ENCODE assay signal across 33 cellular contexts in genomic region chr10:88715517-88715916, GRCh38. TPM values are rescaled to one million over a fixed set of nuclear protein-coding genes. Genes with fewer than 3 reads are reported as not detected.
"Had no signal": no experiment of that assay in that cellular context is flagged by ENCODE, and none has a peak within 500 bp of the region (broad histone marks: within the 10 kb centered on the region; RNA-seq: fewer than 3 reads in every experiment).

No MANE protein-coding gene starts in this region.

- H3K4me1 Mint-ChIP-seq: stimulated activated effector memory CD8-positive, alpha-beta T cell treated with anti-CD3 and anti-CD28 coated beads, Interleukin-12 subunit alpha, Interleukin-12 subunit beta, amount 100 ng/mL, for 72 hours; stimulated activated memory B cell treated with anti-CD40 and anti-IgM and Interleukin-4, amounts not matched to agents 10 μg/mL and 1 μg/mL and 100 μg/mL, for 72 hours; stimulated activated naive B cell treated with anti-CD40 and anti-IgM and Interleukin-4, amounts not matched to agents 10 μg/mL and 1 μg/mL and 100 μg/mL, for 72 hours had no signal

- DNase-seq: stimulated activated CD4-positive, alpha-beta T cell treated with anti-CD3 and anti-CD28 coated beads, Interleukin-2, amount 100 ng/mL, for 48 hours; stimulated activated CD4-positive, alpha-beta T cell treated with anti-CD3 and anti-CD28 coated beads, Interleukin-4, amount 100 ng/mL, for 1 hour; stimulated activated CD4-positive, alpha-beta T cell treated with anti-CD3 and anti-CD28 coated beads, Interleukin-4, amount 100 ng/mL, for 24 hours; stimulated activated CD4-positive, alpha-beta T cell treated with anti-CD3 and anti-CD28 coated beads, Interleukin-4, amount 100 ng/mL, for 4 hours; stimulated activated CD8-positive, alpha-beta memory T cell treated with anti-CD3 and anti-CD28 coated beads, Interleukin-4, amount 100 ng/mL, for 48 hours; stimulated activated naive B cell treated with anti-CD40 and anti-IgM and Interleukin-4, amounts not matched to agents 10 μg/mL and 1 μg/mL and 100 μg/mL, for 72 hours; stimulated activated naive CD4-positive, alpha-beta T cell; stimulated activated naive CD4-positive, alpha-beta T cell treated with Interleukin-2 at 50 U/mL for 16 hours; stimulated activated naive CD8-positive, alpha-beta T cell treated with anti-CD3 and anti-CD28 coated beads, Interleukin-15, amount 100 ng/mL, for 72 hours; stimulated activated naive CD8-positive, alpha-beta T cell treated with anti-CD3 and anti-CD28 coated beads, Interleukin-15, Interleukin-2, amounts not matched to agents 100 U/mL and 50 U/mL, for 24 hours; stomach; substantia nigra; testis; thyroid gland; tibial artery; transverse colon; trophoblast cell; upper lobe of left lung; upper lobe of right lung; uterus had no signal

- FAIRE-seq: urothelium cell line had no signal

- H3K27me3 Mint-ChIP-seq: stimulated activated naive B cell treated with anti-CD40 and anti-IgM and Interleukin-4, amounts not matched to agents 10 μg/mL and 1 μg/mL and 100 μg/mL, for 72 hours had no signal

- ATAC-seq: stimulated activated effector memory CD8-positive, alpha-beta T cell treated with anti-CD3 and anti-CD28 coated beads, Interleukin-12 subunit alpha, Interleukin-12 subunit beta, amount 100 ng/mL, for 72 hours; stimulated activated memory B cell treated with anti-CD40 and anti-IgM and Interleukin-4, amounts not matched to agents 10 μg/mL and 1 μg/mL and 100 μg/mL, for 72 hours; stimulated activated naive B cell treated with anti-CD40 and anti-IgM and Interleukin-4, amounts not matched to agents 10 μg/mL and 1 μg/mL and 100 μg/mL, for 72 hours; stimulated activated naive CD8-positive, alpha-beta T cell treated with anti-CD3 and anti-CD28 coated beads, Interleukin-15, amount 100 ng/mL, for 72 hours; stimulated activated naive CD8-positive, alpha-beta T cell treated with anti-CD3 and anti-CD28 coated beads, Interleukin-15, Interleukin-2, amounts not matched to agents 100 U/mL and 50 U/mL, for 24 hours; upper lobe of right lung had no signal

- H3K36me3 ChIP-seq: stomach, suprapubic skin, thoracic aorta, thyroid gland, tibial artery, tibial nerve, transverse colon, upper lobe of left lung, upper lobe of right lung, uterus, vagina had no signal

- H3K4me3 Mint-ChIP-seq: stimulated activated effector memory CD8-positive, alpha-beta T cell treated with anti-CD3 and anti-CD28 coated beads, Interleukin-12 subunit alpha, Interleukin-12 subunit beta, amount 100 ng/mL, for 72 hours; stimulated activated memory B cell treated with anti-CD40 and anti-IgM and Interleukin-4, amounts not matched to agents 10 μg/mL and 1 μg/mL and 100 μg/mL, for 72 hours; stimulated activated naive B cell treated with anti-CD40 and anti-IgM and Interleukin-4, amounts not matched to agents 10 μg/mL and 1 μg/mL and 100 μg/mL, for 72 hours; stimulated activated naive CD8-positive, alpha-beta T cell treated with anti-CD3 and anti-CD28 coated beads, Interleukin-15, amount 100 ng/mL, for 72 hours; stimulated activated naive CD8-positive, alpha-beta T cell treated with anti-CD3 and anti-CD28 coated beads, Interleukin-15, Interleukin-2, amounts not matched to agents 100 ng/mL and 50 ng/mL, for 24 hours; type B pancreatic cell had no signal

- H3K27ac ChIP-seq: stomach, suprapubic skin, testis, thoracic aorta, thyroid gland, tibial artery, tibial nerve, transverse colon, upper lobe of left lung, upper lobe of right lung, uterus, vagina had no signal

- H3K4me3 ChIP-seq: stomach, suprapubic skin, testis, thoracic aorta, thyroid gland, tibial artery, tibial nerve, transverse colon, upper lobe of left lung, upper lobe of right lung, uterus, vagina had no signal

- H3K27me3 ChIP-seq: stomach, suprapubic skin, testis, thyroid gland, tibial artery, tibial nerve, transverse colon, upper lobe of left lung, upper lobe of right lung, uterus, vagina had no signal

- H3K9me3 Mint-ChIP-seq: stimulated activated effector memory CD8-positive, alpha-beta T cell treated with anti-CD3 and anti-CD28 coated beads, Interleukin-12 subunit alpha, Interleukin-12 subunit beta, amount 100 ng/mL, for 72 hours; stimulated activated memory B cell treated with anti-CD40 and anti-IgM and Interleukin-4, amounts not matched to agents 10 μg/mL and 1 μg/mL and 100 μg/mL, for 72 hours; stimulated activated naive B cell treated with anti-CD40 and anti-IgM and Interleukin-4, amounts not matched to agents 10 μg/mL and 1 μg/mL and 100 μg/mL, for 72 hours; stimulated activated naive CD8-positive, alpha-beta T cell treated with anti-CD3 and anti-CD28 coated beads, Interleukin-15, amount 100 ng/mL, for 72 hours; stimulated activated naive CD8-positive, alpha-beta T cell treated with anti-CD3 and anti-CD28 coated beads, Interleukin-15, Interleukin-2, amounts not matched to agents 100 ng/mL and 50 ng/mL, for 24 hours; type B pancreatic cell had no signal

- H3K36me3 Mint-ChIP-seq: stimulated activated effector memory CD8-positive, alpha-beta T cell treated with anti-CD3 and anti-CD28 coated beads, Interleukin-12 subunit alpha, Interleukin-12 subunit beta, amount 100 ng/mL, for 72 hours; stimulated activated memory B cell treated with anti-CD40 and anti-IgM and Interleukin-4, amounts not matched to agents 10 μg/mL and 1 μg/mL and 100 μg/mL, for 72 hours; stimulated activated naive B cell treated with anti-CD40 and anti-IgM and Interleukin-4, amounts not matched to agents 10 μg/mL and 1 μg/mL and 100 μg/mL, for 72 hours; type B pancreatic cell had no signal

- H3K9me3 ChIP-seq: stomach, suprapubic skin, testis, thoracic aorta, thyroid gland, tibial artery, tibial nerve, transverse colon, upper lobe of left lung, upper lobe of right lung, uterus, vagina had no signal

- H3K27ac Mint-ChIP-seq: stimulated activated effector memory CD8-positive, alpha-beta T cell treated with anti-CD3 and anti-CD28 coated beads, Interleukin-12 subunit alpha, Interleukin-12 subunit beta, amount 100 ng/mL, for 72 hours; stimulated activated memory B cell treated with anti-CD40 and anti-IgM and Interleukin-4, amounts not matched to agents 10 μg/mL and 1 μg/mL and 100 μg/mL, for 72 hours; stimulated activated naive B cell treated with anti-CD40 and anti-IgM and Interleukin-4, amounts not matched to agents 10 μg/mL and 1 μg/mL and 100 μg/mL, for 72 hours; stimulated activated naive CD8-positive, alpha-beta T cell treated with anti-CD3 and anti-CD28 coated beads, Interleukin-15, amount 100 ng/mL, for 72 hours; stimulated activated naive CD8-positive, alpha-beta T cell treated with anti-CD3 and anti-CD28 coated beads, Interleukin-15, Interleukin-2, amounts not matched to agents 100 ng/mL and 50 ng/mL, for 24 hours; type B pancreatic cell had no signal

- H3K4me1 ChIP-seq: stomach, suprapubic skin, testis, thyroid gland, tibial artery, tibial nerve, transverse colon, upper lobe of left lung, upper lobe of right lung, uterus, vagina had no signal

RNA-seq across cellular contexts. Expression of gene LIPK, which starts 9.5 kb away (rescaled TPM):
- total RNA-seq: stomach, subcutaneous adipose tissue, temporal lobe, testis, thoracic aorta, thyroid gland, tibial nerve, transverse colon, upper lobe of left lung, upper lobe of right lung, ureter, urinary bladder, uterus, vagina had no signal
- polyA plus RNA-seq: stomach, urinary bladder had no signal

RNA-seq across cellular contexts. Expression of gene LIPN, which starts 44.3 kb away (rescaled TPM):
- total RNA-seq: thoracic aorta, thyroid gland, tibial nerve, ureter, urinary bladder, uterus, vagina had no signal
- polyA plus RNA-seq: stomach had no signal

RNA-seq across cellular contexts. Expression of gene LIPF, which starts 51.3 kb away (rescaled TPM):
- total RNA-seq: suprapubic skin, thoracic aorta, thyroid gland, tibial nerve, transverse colon, upper lobe of left lung, upper lobe of right lung, ureter, urinary bladder, vagina had no signal
- polyA plus RNA-seq: urinary bladder had no signal
